17 cellular contexts compared by ENCODE assay signal in genomic region chr12:79549531-79550271, GRCh38.
DNase-seq lines count a peak whose midpoint lies in the region; FAIRE-seq and TF ChIP-seq lines count a peak whose summit lies in the region.
"Had no signal": no experiment of that assay in that cellular context is flagged by ENCODE, and none has a peak within 500 bp of the region (broad histone marks: within the 10 kb centered on the region; RNA-seq: fewer than 3 reads in every experiment).

No MANE protein-coding gene starts in this region.

- TF ChIP-seq CTCF in kidney (IDR thresholded peaks at IDR 0.05; ENCODE audit: borderline replicate concordance, extremely low read depth, insufficient read depth), result no peak
- no peak for TF ChIP-seq CTCF in smooth muscle cell (IDR thresholded peaks at IDR 0.05; ENCODE audit: borderline replicate concordance, insufficient read depth, poor library complexity, severe bottlenecking)
- no peak for TF ChIP-seq CTCF in esophagus squamous epithelium (IDR thresholded peaks at IDR 0.05)

- H3K4me2 ChIP-seq in smooth muscle cell, result peak overlapping the region; percentile 29

- H3K27ac ChIP-seq in HUES48 (ENCODE audit: low read depth, low read length) (peak overlapping the region; percentile 99), kidney (ENCODE audit: low read depth in 2 of 2, low read length in 2 of 2) (peak overlapping the region; percentile 7 to 19), smooth muscle cell (ENCODE audit: low read depth) (peak overlapping the region; percentile 85), esophagus squamous epithelium (no peak overlapping the region)

- H3K9ac ChIP-seq in HUES48 (ENCODE audit: low read depth, low read length), result no peak overlapping the region
- no peak overlapping the region for H3K9ac ChIP-seq in kidney (ENCODE audit: low read length in 2 of 2)
- no peak overlapping the region for H3K9ac ChIP-seq in smooth muscle cell (ENCODE audit: low read depth)

- no peak overlapping the region for H2AFZ ChIP-seq in smooth muscle cell (ENCODE audit: low read depth)

- no peak for TF ChIP-seq POLR2A in esophagus squamous epithelium (IDR thresholded peaks at IDR 0.05)

- DNase-seq in astrocyte of the hippocampus (ENCODE audit: low read depth, low spot score), result peak; percentile 65
- DNase-seq in kidney, result no peak
- DNase-seq in smooth muscle cell (lab: John Stamatoyannopoulos, UW; ENCODE audit: unreplicated experiment), result no peak
- DNase-seq in NCI-H774 (lab: John Stamatoyannopoulos, UW), result no peak
- DNase-seq in GM19239 (ENCODE audit: insufficient read length, low spot score), result no peak
- DNase-seq in esophagus squamous epithelium (lab: John Stamatoyannopoulos, UW), result no peak
- DNase-seq: activated CD4-positive, alpha-beta memory T cell treated with anti-CD3 and anti-CD28 coated beads, Interleukin-2, amount 10 ng/mL, durations not matched to agents 7 days and 5 days; aorta; CD8-positive, alpha-beta memory T cell; effector memory CD8-positive, alpha-beta T cell; NCI-H2107; right cardiac atrium; SHP77 treated with DMSO at 0.1 percent for 48 hours; stimulated activated CD4-positive, alpha-beta T cell treated with anti-CD3 and anti-CD28 coated beads, Interleukin-4, amount 100 ng/mL, for 4 hours had no signal

- 79% methylated on average over 4 of the region's 4 CpGs for WGBS in smooth muscle cell (ENCODE audit: low lambda C conversion rate)
- 75 to 80% methylated on average over 4 of the region's 4 CpGs for WGBS in esophagus squamous epithelium, 2 donors

- H3K36me3 ChIP-seq in HUES48 (ENCODE audit: control insufficient read depth, insufficient read depth, low read length), result peaks cover 34% of the 10 kb centered on the region
- peaks cover 0 to 6% of the 10 kb centered on the region in 2 donors for H3K36me3 ChIP-seq in kidney (ENCODE audit: control insufficient read depth in 1 of 2, insufficient read depth in 2 of 2, low read length in 2 of 2)
- H3K36me3 ChIP-seq in smooth muscle cell (ENCODE audit: low read depth), result no peaks in the 10 kb centered on the region
- peaks cover 0 to 23% (median 0%) of the 10 kb centered on the region in 3 donors for H3K36me3 ChIP-seq in esophagus squamous epithelium

- H3K4me1 ChIP-seq in HUES48 (ENCODE audit: control insufficient read depth, insufficient read depth, low read length), result peaks cover 52% of the 10 kb centered on the region
- peaks cover 27 to 37% of the 10 kb centered on the region in 2 donors for H3K4me1 ChIP-seq in kidney (ENCODE audit: control insufficient read depth in 1 of 2, insufficient read depth in 1 of 2, low read depth in 1 of 2, low read length in 2 of 2)
- peaks cover 16% of the 10 kb centered on the region for H3K4me1 ChIP-seq in smooth muscle cell (ENCODE audit: low read depth)
- H3K4me1 ChIP-seq in esophagus squamous epithelium, result peaks cover 9 to 24% (median 11%) of the 10 kb centered on the region in 3 donors

- H3K9me3 ChIP-seq in HUES48 (ENCODE audit: control insufficient read depth, insufficient read depth, low read length) (0 out of 2 replicates have a peak, but pooled peaks cover 5% of the 10 kb centered on the region), kidney (ENCODE audit: control insufficient read depth in 1 of 2, low read length in 2 of 2) (no peaks in the 10 kb centered on the region), smooth muscle cell (replicated peaks; ENCODE audit: low read depth) (no peaks in the 10 kb centered on the region), esophagus squamous epithelium (no peaks in the 10 kb centered on the region)

- H3K4me3 ChIP-seq in HUES48 (ENCODE audit: low read depth, low read length) (no peak overlapping the region), kidney (ENCODE audit: low read length in 2 of 2) (no peak overlapping the region), smooth muscle cell (no peak overlapping the region), esophagus squamous epithelium (no peak overlapping the region)

- intact Hi-C loops in kidney (cut with DNase I) (loop anchor here (10.0 kb wide), 1 partner anchor 185 kb away; no protein-coding TSS in a partner anchor), esophagus squamous epithelium (cut with DNase I) (loop anchor here (10.0 kb wide), 1 partner anchor 145 kb away; the partner anchor contains the start of gene PAWR)

- no peaks in the 10 kb centered on the region for H3K79me2 ChIP-seq in smooth muscle cell (ENCODE audit: low read depth)

- H3K27me3 ChIP-seq in HUES48 (ENCODE audit: control insufficient read depth, insufficient read depth, low read length) (no peaks in the 10 kb centered on the region), smooth muscle cell (ENCODE audit: low read depth) (no peaks in the 10 kb centered on the region), esophagus squamous epithelium (no peaks in the 10 kb centered on the region)

- H3F3A ChIP-seq in smooth muscle cell (ENCODE audit: low read depth), result peaks cover 4% of the 10 kb centered on the region

- FAIRE-seq in kidney (lab: Jason Lieb, UNC), result no peak
- FAIRE-seq in GM19239 (lab: Jason Lieb, UNC), result no peak
- FAIRE-seq: H54, urothelium cell line had no signal

- no peaks in the 10 kb centered on the region for H4K20me1 ChIP-seq in smooth muscle cell (ENCODE audit: low read depth)

Comparison
In these comparisons a context has a peak if more than half of its experiments do, and no peak if none do; other contexts are left out.
1. H3K27ac ChIP-seq: peak in HUES48 (single experiment), kidney (2 of 2) and smooth muscle cell (single experiment); none in esophagus squamous epithelium (0 of 4).